1 cellular context compared by ENCODE assay signal in the genomic region with DNA sequence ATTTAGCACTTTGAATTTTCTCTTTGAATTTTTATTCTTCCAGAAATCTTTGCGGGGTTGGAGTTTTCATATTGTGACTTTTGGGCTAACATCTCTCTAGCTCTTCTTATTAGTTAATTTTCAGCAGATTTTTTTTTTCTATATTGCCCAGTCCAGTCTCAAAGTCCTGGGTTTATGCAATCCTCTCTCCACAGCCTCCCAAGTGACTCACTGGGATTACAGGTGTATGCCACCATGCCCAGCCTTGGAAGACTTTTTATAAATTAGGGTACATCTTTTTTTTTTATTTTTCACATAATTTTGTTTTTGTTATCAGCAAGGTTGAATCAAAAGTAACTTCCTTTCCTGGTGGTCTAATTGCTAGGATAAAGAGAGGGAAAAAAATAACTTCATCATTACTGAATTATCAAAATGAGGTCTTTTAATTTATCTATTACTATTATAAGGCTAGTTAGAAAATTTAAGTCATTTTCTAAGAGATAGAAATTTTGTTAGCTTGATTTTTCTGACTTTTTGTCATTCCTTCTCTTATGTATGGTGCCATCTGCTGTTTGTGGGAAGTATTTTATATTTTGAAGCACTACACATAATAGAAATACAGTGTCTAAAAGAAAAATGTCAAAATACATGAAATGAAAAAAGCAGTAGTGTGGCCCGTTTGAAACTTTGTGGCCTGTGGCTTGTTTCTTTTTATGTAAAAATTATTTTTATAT.
TF ChIP-seq lines count a peak whose summit lies in the region.

No MANE protein-coding gene starts in this region.

TF ChIP-seq in SK-N-SH treated with all-trans-retinoic acid at 6 μM for 48 hours, 23 proteins besides CTCF, POLR2A, EP300 and RAD21 (continued from another document):
- TF ChIP-seq CSRNP3 (CRISPR knock-in tag; IDR thresholded peaks at IDR 0.05) (no peak), POU6F1 (CRISPR knock-in tag; IDR thresholded peaks at IDR 0.05; ENCODE audit: borderline replicate concordance, low read depth) (no peak), SNAI2 (CRISPR knock-in tag; IDR thresholded peaks at IDR 0.05) (no peak), OSR1 (CRISPR knock-in tag; IDR thresholded peaks at IDR 0.05) (no peak), ESRRG (CRISPR knock-in tag; IDR thresholded peaks at IDR 0.05) (no peak), CSDC2 (CRISPR knock-in tag; IDR thresholded peaks at IDR 0.05) (no peak), ZC3H10 (CRISPR knock-in tag; IDR thresholded peaks at IDR 0.05) (no peak), RARB (CRISPR knock-in tag; IDR thresholded peaks at IDR 0.05) (no peak), ISL1 (CRISPR knock-in tag; IDR thresholded peaks at IDR 0.05) (no peak), BACH2 (CRISPR knock-in tag; IDR thresholded peaks at IDR 0.05; ENCODE audit: borderline replicate concordance) (no peak)
- TF ChIP-seq, protein P1, sequence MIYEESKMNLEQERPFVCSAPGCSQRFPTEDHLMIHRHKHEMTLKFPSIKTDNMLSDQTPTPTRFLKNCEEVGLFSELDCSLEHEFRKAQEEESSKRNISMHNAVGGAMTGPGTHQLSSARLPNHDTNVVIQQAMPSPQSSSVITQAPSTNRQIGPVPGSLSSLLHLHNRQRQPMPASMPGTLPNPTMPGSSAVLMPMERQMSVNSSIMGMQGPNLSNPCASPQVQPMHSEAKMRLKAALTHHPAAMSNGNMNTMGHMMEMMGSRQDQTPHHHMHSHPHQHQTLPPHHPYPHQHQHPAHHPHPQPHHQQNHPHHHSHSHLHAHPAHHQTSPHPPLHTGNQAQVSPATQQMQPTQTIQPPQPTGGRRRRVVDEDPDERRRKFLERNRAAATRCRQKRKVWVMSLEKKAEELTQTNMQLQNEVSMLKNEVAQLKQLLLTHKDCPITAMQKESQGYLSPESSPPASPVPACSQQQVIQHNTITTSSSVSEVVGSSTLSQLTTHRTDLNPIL (CRISPR knock-in tag; IDR thresholded peaks at IDR 0.05; ENCODE audit: low read depth) = no peak
